1 cellular context compared by ENCODE assay signal in genomic region chr11:75023446-75024067, GRCh38.
TF ChIP-seq lines count a peak whose summit lies in the region.

No MANE protein-coding gene starts in this region.

TF ChIP-seq in H1, 55 proteins besides CTCF, POLR2A, EP300 and RAD21:
- no peak for TF ChIP-seq TCF12 (IDR thresholded peaks at IDR 0.05; ENCODE audit: low read depth, low read length)
- TF ChIP-seq MAX (IDR thresholded peaks at IDR 0.05), result no peak
- TF ChIP-seq, protein P1, sequence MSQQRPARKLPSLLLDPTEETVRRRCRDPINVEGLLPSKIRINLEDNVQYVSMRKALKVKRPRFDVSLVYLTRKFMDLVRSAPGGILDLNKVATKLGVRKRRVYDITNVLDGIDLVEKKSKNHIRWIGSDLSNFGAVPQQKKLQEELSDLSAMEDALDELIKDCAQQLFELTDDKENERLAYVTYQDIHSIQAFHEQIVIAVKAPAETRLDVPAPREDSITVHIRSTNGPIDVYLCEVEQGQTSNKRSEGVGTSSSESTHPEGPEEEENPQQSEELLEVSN (IDR thresholded peaks at IDR 0.05), result no peak
